ENCODE assay signal across 1 cellular context in genomic region chr2:238027591-238028415, GRCh38.
TF ChIP-seq lines count a peak whose summit lies in the region.

No MANE protein-coding gene starts in this region.

TF ChIP-seq in IMR-90, 13 proteins besides CTCF, POLR2A, EP300 and RAD21 (continued from another document):
- TF ChIP-seq USF2 (IDR thresholded peaks at IDR 0.05; ENCODE audit: low read depth, low read length) (no peak), CHD1 (IDR thresholded peaks at IDR 0.05; ENCODE audit: low read depth, low read length) (no peak), RCOR1 (IDR thresholded peaks at IDR 0.05; ENCODE audit: insufficient replicate concordance, low read length) (no peak), RFX5 (IDR thresholded peaks at IDR 0.05; ENCODE audit: low read depth, low read length) (no peak), FOS (IDR thresholded peaks at IDR 0.05; ENCODE audit: low read depth, low read length) (no peak), NFE2L2 (IDR thresholded peaks at IDR 0.05; ENCODE audit: low read depth, low read length) (no peak), ELK1 (IDR thresholded peaks at IDR 0.05; ENCODE audit: borderline replicate concordance, low read depth, low read length) (no peak), SMC3 (IDR thresholded peaks at IDR 0.05; ENCODE audit: low read depth, low read length) (no peak)
TF ChIP-seq in IMR-90: peak in this region for 0.
